ENCODE assay signal across 8 cellular contexts in the genomic region with DNA sequence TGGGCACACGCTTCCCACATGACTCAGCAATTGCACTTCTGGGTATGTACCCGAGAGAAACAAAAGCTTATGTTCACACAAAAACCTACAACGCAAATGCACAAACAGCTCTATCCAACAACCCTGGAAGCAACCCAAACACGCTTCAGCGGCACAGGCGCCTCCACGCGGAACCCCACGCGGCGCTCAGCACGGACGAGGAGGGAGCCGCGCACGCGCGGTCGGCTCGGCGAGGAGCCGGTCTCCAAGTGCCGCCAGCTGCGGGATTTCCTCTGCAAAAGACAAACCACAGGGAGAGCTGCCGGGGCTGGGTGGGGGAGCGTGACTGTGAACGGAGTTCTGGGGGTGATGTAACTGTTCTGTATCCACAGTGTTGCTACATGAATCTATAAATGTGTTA.
DNase-seq lines count a peak whose midpoint lies in the region; ATAC-seq and TF ChIP-seq lines count a peak whose summit lies in the region.
"Not testable (repeated sequence)": the region's sequence is repeated elsewhere in the genome, so short reads cannot be mapped to it uniquely, and the experiment has no call there.

No MANE protein-coding gene starts in this region.

- POLR2A ChIA-PET in T-cell (lab: Charles Lee); activated CD8-positive, alpha-beta T cell treated with anti-CD3 and anti-CD28 coated beads, Interleukin-2, amount 10 ng/mL, durations not matched to agents 7 days and 5 days (lab: Charles Lee): not testable (repeated sequence)

- H3K4me1 ChIP-seq in psoas muscle, result not testable (repeated sequence)

- H3K9me3 Mint-ChIP-seq in CD14-positive monocyte; T-cell; activated CD8-positive, alpha-beta T cell treated with anti-CD3 and anti-CD28 coated beads, Interleukin-2, amount 10 ng/mL, durations not matched to agents 7 days and 5 days (ENCODE audit: insufficient read depth): not testable (repeated sequence)

- H3K4me3 Mint-ChIP-seq in CD14-positive monocyte (peak overlapping the region; percentile 63 to 75), T-cell (peak overlapping the region in 2 of 3 donors; percentile 28 to 37)
- H3K4me3 Mint-ChIP-seq in activated CD8-positive, alpha-beta T cell treated with anti-CD3 and anti-CD28 coated beads, Interleukin-2, amount 10 ng/mL, durations not matched to agents 7 days and 5 days, result peak overlapping the region; percentile 48

- H3K9me3 ChIP-seq in psoas muscle, result not testable (repeated sequence)

- in situ Hi-C loops in brain microvascular endothelial cell (cut with HindIII; ENCODE audit: low pct_ligation_motif_present, low sequenced_read_pairs), result not testable (repeated sequence)

- WGBS in psoas muscle, 3 donors, result 17 to 33% (median 25%) methylated on average over 9 to 19 of the region's 27 CpGs

- H3K4me1 Mint-ChIP-seq in CD14-positive monocyte; T-cell; activated CD8-positive, alpha-beta T cell treated with anti-CD3 and anti-CD28 coated beads, Interleukin-2, amount 10 ng/mL, durations not matched to agents 7 days and 5 days (ENCODE audit: low read depth): not testable (repeated sequence)

- not testable (repeated sequence) for H3K27ac Mint-ChIP-seq in CD14-positive monocyte, T-cell
- peak overlapping the region; percentile 5 for H3K27ac Mint-ChIP-seq in activated CD8-positive, alpha-beta T cell treated with anti-CD3 and anti-CD28 coated beads, Interleukin-2, amount 10 ng/mL, durations not matched to agents 7 days and 5 days

- H3K27me3 ChIP-seq in brain microvascular endothelial cell (replicated peaks); psoas muscle (ENCODE audit: insufficient read depth in 3 of 3, low read length in 2 of 3): not testable (repeated sequence)

- intact Hi-C loops in CD14-positive monocyte (cut with micrococcal nuclease); left cardiac atrium (cut with DNase I); psoas muscle (cut with DNase I): not testable (repeated sequence)

- H3K27ac ChIP-seq in brain microvascular endothelial cell, psoas muscle: not testable (repeated sequence)

- H3K36me3 ChIP-seq in brain microvascular endothelial cell (replicated peaks); psoas muscle (ENCODE audit: insufficient read depth in 1 of 2, low read depth in 1 of 2): not testable (repeated sequence)

- H3K4me3 ChIP-seq in brain microvascular endothelial cell (ENCODE audit: low read depth, low read length); psoas muscle: not testable (repeated sequence)

- peak; percentile 43 for DNase-seq in CD14-positive monocyte (ENCODE audit: low spot score)
- peak in 31 of 34 experiments; percentile 0 to 53 (median 18) for DNase-seq in T-cell
- DNase-seq in activated CD8-positive, alpha-beta T cell treated with anti-CD3 and anti-CD28 coated beads, Interleukin-2, amount 10 ng/mL, durations not matched to agents 7 days and 5 days, result peak; percentile 63
- DNase-seq in activated T-helper 9 cell treated with anti-CD3 and anti-CD28 coated beads, Interleukin-2, amount 50 U/mL, for 16 hours (ENCODE audit: low read depth), result peak; percentile 16
- peak; percentile 0 for DNase-seq in brain microvascular endothelial cell
- peak; percentile 21 for DNase-seq in left cardiac atrium
- DNase-seq in psoas muscle, result peak; percentile 26 to 52
- DNase-seq in stimulated activated CD8-positive, alpha-beta memory T cell treated with anti-CD3 and anti-CD28 coated beads, Interleukin-4, amount 100 ng/mL, for 24 hours (ENCODE audit: low read depth), result peak; percentile 19

- TF ChIP-seq CTCF in CD14-positive monocyte (IDR thresholded peaks at IDR 0.05); brain microvascular endothelial cell (IDR thresholded peaks at IDR 0.05; ENCODE audit: low read depth, low read length, missing control alignments); psoas muscle (IDR thresholded peaks at IDR 0.05): not testable (repeated sequence)

- CTCF ChIA-PET in T-cell (lab: Charles Lee); activated CD8-positive, alpha-beta T cell treated with anti-CD3 and anti-CD28 coated beads, Interleukin-2, amount 10 ng/mL, durations not matched to agents 7 days and 5 days (lab: Charles Lee): not testable (repeated sequence)

- not testable (repeated sequence) for H3K27me3 Mint-ChIP-seq in CD14-positive monocyte (ENCODE audit: low read depth in 3 of 3); T-cell; activated CD8-positive, alpha-beta T cell treated with anti-CD3 and anti-CD28 coated beads, Interleukin-2, amount 10 ng/mL, durations not matched to agents 7 days and 5 days (ENCODE audit: low read depth)

- ATAC-seq in T-cell (replicated peaks in 1 of 4); activated CD8-positive, alpha-beta T cell treated with anti-CD3 and anti-CD28 coated beads, Interleukin-2, amount 10 ng/mL, durations not matched to agents 7 days and 5 days; left cardiac atrium; psoas muscle: not testable (repeated sequence)

- H3K36me3 Mint-ChIP-seq in CD14-positive monocyte; T-cell; activated CD8-positive, alpha-beta T cell treated with anti-CD3 and anti-CD28 coated beads, Interleukin-2, amount 10 ng/mL, durations not matched to agents 7 days and 5 days (ENCODE audit: low read depth): not testable (repeated sequence)

Comparison
In these comparisons a context has a peak if more than half of its experiments do, and no peak if none do; other contexts are left out.
1. DNase-seq: peak in every context shown above with its lines; median percentile 63 in activated CD8-positive, alpha-beta T cell treated with anti-CD3 and anti-CD28 coated beads, Interleukin-2, amount 10 ng/mL, durations not matched to agents 7 days and 5 days; 43 in CD14-positive monocyte; 39 in psoas muscle; 21 in left cardiac atrium; 19 in stimulated activated CD8-positive, alpha-beta memory T cell treated with anti-CD3 and anti-CD28 coated beads, Interleukin-4, amount 100 ng/mL, for 24 hours; 18 in T-cell; 16 in activated T-helper 9 cell treated with anti-CD3 and anti-CD28 coated beads, Interleukin-2, amount 50 U/mL, for 16 hours; 0 in brain microvascular endothelial cell.